9 cellular contexts compared by ENCODE assay signal in genomic region chr1:12809933-12810332, GRCh38. TPM values are rescaled to one million over a fixed set of nuclear protein-coding genes. Genes with fewer than 3 reads are reported as not detected.
"Had no signal": no experiment of that assay in that cellular context is flagged by ENCODE, and none has a peak within 500 bp of the region (broad histone marks: within the 10 kb centered on the region; RNA-seq: fewer than 3 reads in every experiment).

No MANE protein-coding gene starts in this region.

- H3K27ac Mint-ChIP-seq: GM23338, H9, IgD-negative memory B cell had no signal

- ATAC-seq: GM23338, HepG2 had no signal

- DNase-seq: H9, HCEC 1CT had no signal

- FAIRE-seq: H1, H54, HepG2 had no signal

- H3K4me2 ChIP-seq: GM23338 had no signal

- H3K4me3 Mint-ChIP-seq: GM23338, H9, IgD-negative memory B cell had no signal

- H3K4me1 Mint-ChIP-seq: GM23338, H9 had no signal

- H2AFZ ChIP-seq: GM23338 had no signal

- H3K27ac ChIP-seq: HL-60 had no signal

- H3K36me3 Mint-ChIP-seq: IgD-negative memory B cell had no signal

- H3K4me3 ChIP-seq: GM23338 had no signal

RNA-seq across cellular contexts. Expression of gene PRAMEF1, which starts 18.7 kb away (rescaled TPM):
- total RNA-seq: GM23338, H1, H9, HepG2, HT1080 had no signal
- polyA plus RNA-seq: GM23338, H1, HepG2, IgD-negative memory B cell had no signal

RNA-seq across cellular contexts. Expression of gene PRAMEF11, which starts 21.3 kb away (rescaled TPM):
- total RNA-seq: GM23338, H1, H9, HepG2, HT1080 had no signal
- polyA plus RNA-seq: GM23338, H1, HepG2, IgD-negative memory B cell had no signal

RNA-seq across cellular contexts. Expression of gene PRAMEF12, which starts 36.4 kb away (rescaled TPM):
- total RNA-seq: GM23338, H1, H9, HepG2, HT1080 had no signal
- polyA plus RNA-seq: GM23338, H1, HepG2, IgD-negative memory B cell had no signal

RNA-seq across cellular contexts. Expression of gene HNRNPCL1, which starts 38.6 kb away (rescaled TPM):
- total RNA-seq: GM23338, H1, H9, HepG2, HT1080 had no signal
- polyA plus RNA-seq: GM23338, H1, HepG2, IgD-negative memory B cell had no signal

RNA-seq across cellular contexts. Expression of gene PRAMEF2, which starts 47.0 kb away (rescaled TPM):
- total RNA-seq: GM23338, H1, H9, HepG2, HT1080 had no signal
- polyA plus RNA-seq: GM23338, H1, HepG2, IgD-negative memory B cell had no signal
